22 cellular contexts compared by ENCODE assay signal in the genomic region with DNA sequence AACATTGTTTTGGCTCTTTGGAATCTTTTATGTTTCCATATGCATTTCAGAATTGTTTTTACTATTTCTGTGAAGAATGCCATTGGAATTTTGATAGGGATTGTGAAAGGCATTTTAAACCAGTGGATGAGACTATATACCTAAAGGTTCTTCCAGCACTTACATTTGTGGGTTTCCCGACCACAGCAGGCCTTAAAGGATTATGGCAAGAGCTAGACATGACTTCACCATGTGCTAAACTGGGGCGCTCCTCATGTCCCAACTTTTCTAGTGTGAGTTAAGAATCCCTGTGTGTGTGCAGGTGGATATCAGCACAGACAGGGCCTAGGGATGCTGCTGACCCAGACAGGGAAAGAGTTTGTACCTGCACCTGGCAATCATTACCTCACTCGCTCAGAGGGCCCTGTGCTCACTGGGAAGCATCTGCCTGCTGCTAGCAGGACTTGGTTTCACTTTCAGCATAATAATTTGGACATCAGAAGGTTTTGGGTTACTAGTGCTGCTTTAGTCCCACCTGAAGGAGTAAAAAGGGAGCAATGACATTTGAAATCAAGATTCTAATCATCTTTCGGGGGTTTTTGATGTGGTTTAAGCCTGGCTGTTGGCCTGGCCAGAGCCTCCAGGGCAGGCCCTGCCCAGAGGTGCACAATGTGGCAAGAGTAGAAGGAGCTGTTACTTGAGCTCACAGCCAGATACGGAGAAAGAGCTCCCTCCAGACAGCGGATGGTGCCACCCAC.
DNase-seq lines count a peak whose midpoint lies in the region; TF ChIP-seq lines count a peak whose summit lies in the region.
"Had no signal": no experiment of that assay in that cellular context is flagged by ENCODE, and none has a peak within 500 bp of the region (broad histone marks: within the 10 kb centered on the region; RNA-seq: fewer than 3 reads in every experiment).

No MANE protein-coding gene starts in this region.

- no peaks in the 10 kb centered on the region for H4K20me1 ChIP-seq in mammary epithelial cell (ENCODE audit: insufficient read depth, low read length)
- no peaks in the 10 kb centered on the region for H4K20me1 ChIP-seq in KMS-11 (ENCODE audit: insufficient read depth)

- 29% methylated on average over 6 of the region's 6 CpGs for WGBS in mammary epithelial cell (ENCODE audit: low coverage, missing lambda C conversion rate)

- intact Hi-C loops in mammary epithelial cell (cut with micrococcal nuclease): no loop called here
- intact Hi-C loops in MCF 10A (cut with micrococcal nuclease): no loop called here

- POLR2A ChIA-PET in MCF 10A (lab: Yijun Ruan, JAX): interaction anchor here (0.5 kb wide), 1 partner anchor 18 kb away, joined by 3 read pairs; no protein-coding TSS in a partner anchor
- POLR2A ChIA-PET in CD8-positive, alpha-beta memory T cell (lab: Charles Lee): no interaction called here

- H3K27me3 Mint-ChIP-seq in MCF 10A (ENCODE audit: insufficient read depth, unreplicated experiment): no peaks in the 10 kb centered on the region
- H3K27me3 Mint-ChIP-seq in T-helper 2 cell treated with Interferon-gamma antibody and Interleukin-4, amounts not matched to agents 5 μg/mL and 100 μg/mL, for 36 hours (ENCODE audit: low read depth): peaks cover 7% of the 10 kb centered on the region
- H3K27me3 Mint-ChIP-seq in CD8-positive, alpha-beta memory T cell: peaks cover 24 to 68% of the 10 kb centered on the region in 2 donors

- TF ChIP-seq CTCF in mammary epithelial cell (conservative IDR thresholded peaks at IDR 0.05 in 1 of 2, IDR thresholded peaks at IDR 0.05 in 1 of 2; ENCODE audit: extremely low read depth in 1 of 2, insufficient read depth in 1 of 2, low read depth in 1 of 2, low read length in 2 of 2): no peak
- TF ChIP-seq CTCF in MCF 10A (IDR thresholded peaks at IDR 0.05; ENCODE audit: unreplicated experiment): no peak
- no peak for TF ChIP-seq CTCF in KMS-11 (conservative IDR thresholded peaks at IDR 0.05; ENCODE audit: low read depth, low read length)

- H3K4me3 ChIP-seq in mammary epithelial cell (replicated peaks in 1 of 3; ENCODE audit: insufficient read depth in 1 of 3, low read depth in 2 of 3, low read length in 3 of 3) (no peak overlapping the region), KMS-11 (IDR thresholded peaks at IDR 0.05; ENCODE audit: insufficient read depth, low read depth, low read length) (no peak overlapping the region)
- H3K4me3 ChIP-seq in CD8-positive, alpha-beta memory T cell (ENCODE audit: low read length): no peak overlapping the region
- H3K4me3 ChIP-seq: hepatocyte had no signal

- no peaks in the 10 kb centered on the region for H3K79me2 ChIP-seq in mammary epithelial cell (ENCODE audit: insufficient read depth, low read length)
- no peaks in the 10 kb centered on the region for H3K79me2 ChIP-seq in KMS-11 (ENCODE audit: insufficient read depth, low read depth)
- H3K79me2 ChIP-seq: hepatocyte had no signal

- peaks cover 5% of the 10 kb centered on the region for H3K4me1 ChIP-seq in mammary epithelial cell (ENCODE audit: insufficient read depth, low read length)
- H3K4me1 ChIP-seq in KMS-11 (ENCODE audit: low read depth, poor library complexity, severe bottlenecking): peaks cover 75% of the 10 kb centered on the region
- H3K4me1 ChIP-seq in CD8-positive, alpha-beta memory T cell (ENCODE audit: insufficient read depth, low read length): no peaks in the 10 kb centered on the region

- H3K27me3 ChIP-seq in mammary epithelial cell (ENCODE audit: insufficient read depth, low read length) (no peaks in the 10 kb centered on the region), KMS-11 (ENCODE audit: insufficient read depth, low read depth) (no peaks in the 10 kb centered on the region)
- H3K27me3 ChIP-seq in CD8-positive, alpha-beta memory T cell (ENCODE audit: insufficient read depth, low read length, poor library complexity, severe bottlenecking): no peaks in the 10 kb centered on the region
- H3K27me3 ChIP-seq: hepatocyte had no signal

- H3K9ac ChIP-seq in mammary epithelial cell (ENCODE audit: insufficient read depth, low read length): no peak overlapping the region
- H3K9ac ChIP-seq in KMS-11: peak overlapping the region; percentile 29; the same call in 1 of the 2 replicates

- dilution Hi-C loops in mammary epithelial cell (cut with HindIII; ENCODE audit: low sequenced_read_pairs): no loop called here

- CTCF ChIA-PET in mammary epithelial cell (lab: Charles Lee; ENCODE audit: low non-redundant PET) (no interaction called here), MCF 10A (lab: Yijun Ruan, JAX) (interaction anchor here (0.6 to 0.9 kb wide), 2 partner anchors 8 to 1116 kb away, joined by 3 read pairs; no protein-coding TSS in a partner anchor)
- CTCF ChIA-PET in CD8-positive, alpha-beta memory T cell (lab: Charles Lee): no interaction called here

- H3K36me3 ChIP-seq in mammary epithelial cell (ENCODE audit: insufficient read depth, low read length) (no peaks in the 10 kb centered on the region), KMS-11 (ENCODE audit: insufficient read depth) (no peaks in the 10 kb centered on the region)
- H3K36me3 ChIP-seq in CD8-positive, alpha-beta memory T cell (ENCODE audit: insufficient read depth, low read length): no peaks in the 10 kb centered on the region

- H3K36me3 Mint-ChIP-seq in MCF 10A (ENCODE audit: insufficient read depth, unreplicated experiment): no peaks in the 10 kb centered on the region
- H3K36me3 Mint-ChIP-seq in T-helper 2 cell treated with Interferon-gamma antibody and Interleukin-4, amounts not matched to agents 5 μg/mL and 100 μg/mL, for 36 hours (ENCODE audit: low read depth): no peaks in the 10 kb centered on the region
- H3K36me3 Mint-ChIP-seq in CD8-positive, alpha-beta memory T cell: peaks cover 0 to 39% (median 2%) of the 10 kb centered on the region in 3 donors
- H3K36me3 Mint-ChIP-seq: brain, T-cell had no signal

- DNase-seq in mammary epithelial cell (peak; percentile 53), MCF 10A (ENCODE audit: unreplicated experiment) (no peak), NCI-H774 (lab: John Stamatoyannopoulos, UW) (no peak), OCI-M2 (lab: John Stamatoyannopoulos, UW; ENCODE audit: unreplicated experiment) (no peak), LoVo (ENCODE audit: low spot score) (no peak)
- DNase-seq in T-helper 2 cell treated with Interferon-gamma antibody and Interleukin-4, amounts not matched to agents 5 μg/mL and 100 μg/mL, for 36 hours (ENCODE audit: low spot score): no peak
- DNase-seq in CD8-positive, alpha-beta memory T cell: no peak
- DNase-seq: activated CD4-positive, alpha-beta T cell treated with anti-CD3 and anti-CD28 coated beads for 36 hours; activated CD8-positive, alpha-beta memory T cell treated with anti-CD3 and anti-CD28 coated beads, Interleukin-2, amount 50 U/mL, for 4 hours; effector CD8-positive, alpha-beta T cell; erythroblast; GF-D8; H7; NCI-H748 treated with DMSO at 0.1 percent for 48 hours; SHP77 treated with DMSO at 0.1 percent for 48 hours; T-cell had no signal

- H3K27ac ChIP-seq in mammary epithelial cell (ENCODE audit: insufficient read depth, low read depth, low read length) (no peak overlapping the region), KMS-11 (peak overlapping the region; percentile 72)
- H3K27ac ChIP-seq in CD8-positive, alpha-beta memory T cell (ENCODE audit: low read depth, low read length): no peak overlapping the region
- H3K27ac ChIP-seq: C4-2B, hepatocyte had no signal

- H3K4me2 ChIP-seq in mammary epithelial cell (ENCODE audit: insufficient read depth, low read depth, low read length): peak overlapping the region; percentile 46
- H3K4me2 ChIP-seq in KMS-11: peak overlapping the region; percentile 53
- H3K4me2 ChIP-seq: hepatocyte had no signal

- H2AFZ ChIP-seq in mammary epithelial cell (ENCODE audit: low read depth, low read length) (peak overlapping the region; percentile 77), KMS-11 (ENCODE audit: low read depth) (peak overlapping the region; percentile 46; the same call in 1 of the 2 replicates)
- H2AFZ ChIP-seq: hepatocyte had no signal

- H3K9me3 ChIP-seq in mammary epithelial cell (replicated peaks; ENCODE audit: insufficient read depth, low read length): no peaks in the 10 kb centered on the region
- H3K9me3 ChIP-seq in CD8-positive, alpha-beta memory T cell (ENCODE audit: low read length): no peaks in the 10 kb centered on the region

- H3K9me3 Mint-ChIP-seq in MCF 10A (ENCODE audit: unreplicated experiment): peaks cover under 1% of the 10 kb centered on the region
- peaks cover 9% of the 10 kb centered on the region for H3K9me3 Mint-ChIP-seq in T-helper 2 cell treated with Interferon-gamma antibody and Interleukin-4, amounts not matched to agents 5 μg/mL and 100 μg/mL, for 36 hours
- peaks cover 12 to 28% (median 17%) of the 10 kb centered on the region in 5 donors for H3K9me3 Mint-ChIP-seq in CD8-positive, alpha-beta memory T cell
- H3K9me3 Mint-ChIP-seq: neural crest cell had no signal

- H3K4me1 Mint-ChIP-seq in MCF 10A (ENCODE audit: insufficient read depth, unreplicated experiment): no peaks in the 10 kb centered on the region
- peaks cover 31% of the 10 kb centered on the region for H3K4me1 Mint-ChIP-seq in T-helper 2 cell treated with Interferon-gamma antibody and Interleukin-4, amounts not matched to agents 5 μg/mL and 100 μg/mL, for 36 hours (ENCODE audit: low read depth)
- H3K4me1 Mint-ChIP-seq in CD8-positive, alpha-beta memory T cell: peaks cover 5 to 9% (median 8%) of the 10 kb centered on the region in 3 donors
- H3K4me1 Mint-ChIP-seq: activated T-helper 17 cell treated with anti-CD3 and anti-CD28 coated beads, Interleukin-2, amount 50 U/mL, for 72 hours had no signal

- BruUV-seq in mammary epithelial cell (replicated peaks; lab: Mats Ljungman, UMichigan) (no TSS peak), MCF 10A (replicated peaks; lab: Mats Ljungman, UMichigan) (no TSS peak)

- H3K4me3 Mint-ChIP-seq in MCF 10A (ENCODE audit: unreplicated experiment): no peak overlapping the region
- peak overlapping the region; percentile 20 for H3K4me3 Mint-ChIP-seq in T-helper 2 cell treated with Interferon-gamma antibody and Interleukin-4, amounts not matched to agents 5 μg/mL and 100 μg/mL, for 36 hours
- peak overlapping the region in 2 of 7 donors; percentile 24 to 46 for H3K4me3 Mint-ChIP-seq in CD8-positive, alpha-beta memory T cell
- H3K4me3 Mint-ChIP-seq: activated CD4-positive, alpha-beta T cell treated with anti-CD3 and anti-CD28 coated beads for 36 hours; activated T-helper 17 cell treated with anti-CD3 and anti-CD28 coated beads, Interleukin-2, amount 50 U/mL, for 72 hours; brain; neural crest cell; T-cell had no signal

- no peak overlapping the region for H3K27ac Mint-ChIP-seq in MCF 10A (ENCODE audit: low read depth, unreplicated experiment)
- no peak overlapping the region for H3K27ac Mint-ChIP-seq in T-helper 2 cell treated with Interferon-gamma antibody and Interleukin-4, amounts not matched to agents 5 μg/mL and 100 μg/mL, for 36 hours
- peak overlapping the region in 2 of 8 donors; percentile 36 to 68 for H3K27ac Mint-ChIP-seq in CD8-positive, alpha-beta memory T cell
- H3K27ac Mint-ChIP-seq: activated CD4-positive, alpha-beta T cell treated with anti-CD3 and anti-CD28 coated beads for 36 hours; activated T-helper 17 cell treated with anti-CD3 and anti-CD28 coated beads, Interleukin-2, amount 50 U/mL, for 72 hours; brain; T-cell had no signal

- in situ Hi-C loops in mammary epithelial cell (cut with MboI; ENCODE audit: low sequenced_read_pairs in 2 of 2): no loop called here
